In genomic region chr3:195450731-195451229, GRCh38 we compare ENCODE assay signal across 8 cellular contexts. TPM values are rescaled to one million over a fixed set of nuclear protein-coding genes. Genes with fewer than 3 reads are reported as not detected.
A peak's percentile ranks its signal among the peaks of the same experiment; 100 is the strongest.
DNase-seq lines count a peak whose midpoint lies in the region; ATAC-seq and TF ChIP-seq lines count a peak whose summit lies in the region.
"Had no signal": no experiment of that assay in that cellular context is flagged by ENCODE, and none has a peak within 500 bp of the region (broad histone marks: within the 10 kb centered on the region; RNA-seq: fewer than 3 reads in every experiment).

No MANE protein-coding gene starts in this region.

- H3K36me3 Mint-ChIP-seq in activated CD4-positive, alpha-beta T cell treated with anti-CD3 and anti-CD28 coated beads for 36 hours (ENCODE audit: low read depth), result peaks cover 1% of the 10 kb centered on the region

- POLR2A ChIA-PET in activated CD4-positive, alpha-beta T cell treated with anti-CD3 and anti-CD28 coated beads for 36 hours (lab: Charles Lee), result no interaction called here

- H4K20me1 ChIP-seq in hepatocyte (ENCODE audit: insufficient read depth, poor library complexity, severe bottlenecking), result no peaks in the 10 kb centered on the region

- WGBS in hepatocyte (ENCODE audit: low lambda C conversion rate, missing lambda C conversion rate), result 45% methylated on average over 5 of the region's 5 CpGs
- 43 to 51% methylated on average over 5 of the region's 5 CpGs for WGBS in testis, 2 donors

- no peak for ATAC-seq in activated CD4-positive, alpha-beta T cell treated with anti-CD3 and anti-CD28 coated beads for 36 hours

- intact Hi-C loops in testis (cut with DNase I; ENCODE audit: low total_unique reads), result no loop called here
- intact Hi-C loops in activated CD4-positive, alpha-beta T cell treated with anti-CD3 and anti-CD28 coated beads for 36 hours (cut with DNase I, micrococcal nuclease), result no loop called here

- no peak overlapping the region for H3K4me3 Mint-ChIP-seq in activated CD4-positive, alpha-beta T cell treated with anti-CD3 and anti-CD28 coated beads for 36 hours

- no peaks in the 10 kb centered on the region for H3K79me2 ChIP-seq in hepatocyte

- H3K9me3 ChIP-seq in hepatocyte (ENCODE audit: low read depth), result no peaks in the 10 kb centered on the region
- no peaks in the 10 kb centered on the region for H3K9me3 ChIP-seq in testis
- no peaks in the 10 kb centered on the region for H3K9me3 ChIP-seq in Peyer's patch
- H3K9me3 ChIP-seq: tibial nerve had no signal

- DNase-seq in Kasumi-1 (lab: John Stamatoyannopoulos, UW) (peak; percentile 26 to 39), SKM-1 treated with dmso at 0.1 percent for 144 hours (lab: John Stamatoyannopoulos, UW; ENCODE audit: unreplicated experiment) (peak; percentile 52), hepatocyte (ENCODE audit: low spot score) (peak; percentile 50), testis (peak; percentile 32), KG1 (lab: John Stamatoyannopoulos, UW) (no peak), Peyer's patch (no peak)
- no peak for DNase-seq in activated CD4-positive, alpha-beta T cell treated with anti-CD3 and anti-CD28 coated beads for 36 hours

- H3K4me1 Mint-ChIP-seq in activated CD4-positive, alpha-beta T cell treated with anti-CD3 and anti-CD28 coated beads for 36 hours, result peaks cover 10% of the 10 kb centered on the region

- H3K4me3 ChIP-seq in hepatocyte (no peak overlapping the region), testis (no peak overlapping the region), Peyer's patch (no peak overlapping the region)
- H3K4me3 ChIP-seq: tibial nerve had no signal

- no peak overlapping the region for H3K27ac Mint-ChIP-seq in activated CD4-positive, alpha-beta T cell treated with anti-CD3 and anti-CD28 coated beads for 36 hours

- no peak overlapping the region for H3K4me2 ChIP-seq in hepatocyte

- H3K27me3 Mint-ChIP-seq in activated CD4-positive, alpha-beta T cell treated with anti-CD3 and anti-CD28 coated beads for 36 hours, result no peaks in the 10 kb centered on the region

- no peaks in the 10 kb centered on the region for H3K36me3 ChIP-seq in hepatocyte (replicated peaks; ENCODE audit: insufficient read depth, low read depth)
- no peaks in the 10 kb centered on the region for H3K36me3 ChIP-seq in testis (ENCODE audit: low read depth, missing control alignments)
- no peaks in the 10 kb centered on the region for H3K36me3 ChIP-seq in Peyer's patch
- H3K36me3 ChIP-seq: tibial nerve had no signal

- no peaks in the 10 kb centered on the region for H3K9me2 ChIP-seq in hepatocyte (replicated peaks; ENCODE audit: insufficient read depth)

- H3K4me1 ChIP-seq in hepatocyte (ENCODE audit: insufficient read depth) (peaks cover 11% of the 10 kb centered on the region), testis (no peaks in the 10 kb centered on the region), Peyer's patch (peaks cover 0 to 4% (median 0%) of the 10 kb centered on the region in 4 donors)

- peaks cover 5% of the 10 kb centered on the region for H3K9me3 Mint-ChIP-seq in activated CD4-positive, alpha-beta T cell treated with anti-CD3 and anti-CD28 coated beads for 36 hours (ENCODE audit: low read depth)

- TF ChIP-seq CTCF in hepatocyte (IDR thresholded peaks at IDR 0.05; ENCODE audit: poor library complexity) (no peak), testis (IDR thresholded peaks at IDR 0.05) (no peak), Peyer's patch (IDR thresholded peaks at IDR 0.05) (no peak)

- CTCF ChIA-PET in activated CD4-positive, alpha-beta T cell treated with anti-CD3 and anti-CD28 coated beads for 36 hours (lab: Charles Lee), result interaction anchor here (0.7 kb wide), 1 partner anchor 138 kb away, joined by 3 read pairs; no protein-coding TSS in a partner anchor

- H3K27ac ChIP-seq in hepatocyte, result peak overlapping the region; percentile 88
- H3K27ac ChIP-seq in testis, result no peak overlapping the region
- peak overlapping the region in 1 of 4 donors; percentile 44 for H3K27ac ChIP-seq in Peyer's patch

- peak overlapping the region; percentile 53 for H2AFZ ChIP-seq in hepatocyte

- H3K27me3 ChIP-seq in hepatocyte (no peaks in the 10 kb centered on the region), testis (no peaks in the 10 kb centered on the region), Peyer's patch (no peaks in the 10 kb centered on the region)
- H3K27me3 ChIP-seq: tibial nerve had no signal

- TF ChIP-seq POLR2A in testis (IDR thresholded peaks at IDR 0.05) (no peak), Peyer's patch (IDR thresholded peaks at IDR 0.05) (no peak)

RNA-seq across cellular contexts. Expression of gene ACAP2, which starts 8.0 kb away (rescaled TPM):
- total RNA-seq in hepatocyte (41.8 and 47.4 TPM in 2 replicates), testis (10 to 100 TPM; 72.3 to 78.2 TPM), Peyer's patch (10 to 100 TPM; 63.7 to 96.6 (median 65.9) TPM)
- polyA plus RNA-seq in hepatocyte (27.0 and 39.2 TPM in 2 replicates), testis (ENCODE audit: insufficient read depth, low read depth, low replicate concordance) (31.6 TPM)
- 10 to 100 TPM; 43.7 to 51.9 TPM for total RNA-seq in activated CD4-positive, alpha-beta T cell treated with anti-CD3 and anti-CD28 coated beads for 36 hours

Comparison
In these comparisons a context has a peak if more than half of its experiments do, and no peak if none do; other contexts are left out.
1. DNase-seq: peak in Kasumi-1 (2 of 2), SKM-1 treated with dmso at 0.1 percent for 144 hours (single experiment), hepatocyte (single experiment) and testis (single experiment); none in activated CD4-positive, alpha-beta T cell treated with anti-CD3 and anti-CD28 coated beads for 36 hours (single experiment), KG1 (single experiment) and Peyer's patch (0 of 3).